ENCODE assay signal across 10 cellular contexts in the genomic region with DNA sequence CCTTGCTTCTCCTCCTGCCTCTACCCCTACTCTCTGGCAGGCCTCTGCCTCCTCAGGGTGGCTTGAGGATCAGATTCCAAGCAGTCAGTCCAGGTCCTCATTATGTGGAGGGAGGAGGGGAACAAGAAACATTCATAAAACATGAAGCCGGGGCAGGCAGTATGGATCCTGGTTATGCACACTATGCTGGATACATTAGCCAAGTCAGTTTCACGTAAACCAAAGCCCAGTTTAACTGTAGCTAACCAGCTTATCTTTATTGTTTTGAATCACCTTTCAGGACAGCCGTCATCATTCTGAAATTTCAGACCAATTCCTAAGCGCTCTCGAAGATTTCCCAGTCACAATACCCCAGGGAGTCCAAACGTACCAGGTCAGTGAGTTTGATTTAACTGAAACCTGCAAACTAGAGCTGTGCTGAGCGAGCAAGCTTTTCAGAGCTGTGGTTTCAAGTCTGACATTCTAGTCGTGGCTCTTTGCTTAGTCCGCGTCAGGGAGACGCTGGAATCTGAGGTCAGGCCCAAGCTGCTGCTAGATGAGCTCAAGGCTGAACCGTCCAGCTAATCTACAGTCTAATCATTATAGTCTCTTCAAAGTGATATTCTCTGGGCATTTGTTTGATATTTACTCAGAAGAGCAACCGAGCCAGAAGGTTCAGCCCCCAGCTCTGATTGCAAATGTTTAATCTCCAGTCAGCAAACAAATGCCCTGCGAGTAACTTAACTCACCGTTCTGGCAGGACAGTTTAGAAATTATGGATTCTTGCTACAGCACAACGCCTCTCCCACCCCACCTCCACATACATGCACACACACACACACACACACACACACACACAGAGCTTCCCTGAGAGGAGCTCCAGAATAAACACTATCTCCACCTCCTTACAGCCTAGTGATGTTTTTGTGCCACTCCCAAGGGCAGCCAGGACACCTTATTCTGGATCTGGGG.
DNase-seq lines count a peak whose midpoint lies in the region; ATAC-seq and TF ChIP-seq lines count a peak whose summit lies in the region.
"Had no signal": no experiment of that assay in that cellular context is flagged by ENCODE, and none has a peak within 500 bp of the region (broad histone marks: within the 10 kb centered on the region; RNA-seq: fewer than 3 reads in every experiment).

No MANE protein-coding gene starts in this region.

- peak; percentile 62 for DNase-seq in ACHN
- peak; percentile 27 for DNase-seq in HuH-7 (ENCODE audit: low spot score)
- DNase-seq in body of pancreas, result peak in 2 of 4 donors; percentile 22 to 25
- DNase-seq in Ammon's horn (ENCODE audit: low spot score), result no peak
- DNase-seq in COLO829 (ENCODE audit: low spot score), result no peak
- DNase-seq: activated naive CD8-positive, alpha-beta T cell treated with anti-CD3 and anti-CD28 coated beads for 36 hours; NCI-H187 had no signal

- intact Hi-C loops in body of pancreas (cut with DNase I), result no loop called here

- no peaks in the 10 kb centered on the region for H3K9me3 ChIP-seq in body of pancreas
- H3K9me3 ChIP-seq in mucosa of stomach (ENCODE audit: control insufficient read depth, low read length), result no peaks in the 10 kb centered on the region

- no peaks in the 10 kb centered on the region for H3K36me3 ChIP-seq in body of pancreas (replicated peaks in 1 of 2; ENCODE audit: insufficient read depth in 1 of 2, low read depth in 2 of 2)
- H3K36me3 ChIP-seq in mucosa of stomach (ENCODE audit: control insufficient read depth, insufficient read depth, low read length), result no peaks in the 10 kb centered on the region

- in situ Hi-C loops in ACHN (cut with HindIII; ENCODE audit: low pct_ligation_motif_present, low pct_unique_long_range_greater_than_20kb, low sequenced_read_pairs), result no loop called here

- peak; percentile 48 for ATAC-seq in body of pancreas
- no peak for ATAC-seq in GM18868 (IDR thresholded peaks at IDR 0.05; ENCODE audit: unreplicated experiment)
- ATAC-seq in GM19452 (IDR thresholded peaks at IDR 0.05; ENCODE audit: unreplicated experiment), result no peak

- H3K4me3 ChIP-seq in body of pancreas (no peak overlapping the region), mucosa of stomach (ENCODE audit: low read length) (no peak overlapping the region)

- TF ChIP-seq CTCF in body of pancreas (IDR thresholded peaks at IDR 0.05), result no peak

- H3K27me3 ChIP-seq in body of pancreas (no peaks in the 10 kb centered on the region), mucosa of stomach (ENCODE audit: control insufficient read depth, insufficient read depth, low read length) (no peaks in the 10 kb centered on the region)

- WGBS in body of pancreas, 2 donors, result 29% methylated on average over 16 of the region's 16 CpGs

- H3K27ac ChIP-seq in body of pancreas, result no peak overlapping the region

- no peak for TF ChIP-seq POLR2A in body of pancreas (IDR thresholded peaks at IDR 0.05)

- H3K9ac ChIP-seq in mucosa of stomach (ENCODE audit: low read length), result peak overlapping the region; percentile 25

- H3K4me1 ChIP-seq in body of pancreas (peaks cover 11% of the 10 kb centered on the region), mucosa of stomach (ENCODE audit: control insufficient read depth, insufficient read depth, low read length) (peaks cover 12% of the 10 kb centered on the region)

Comparison
In these comparisons a context has a peak if more than half of its experiments do, and no peak if none do; other contexts are left out.
1. DNase-seq: peak in ACHN (single experiment) and HuH-7 (single experiment); none in Ammon's horn (single experiment) and COLO829 (single experiment).